1 cellular context compared by ENCODE assay signal in the genomic region with DNA sequence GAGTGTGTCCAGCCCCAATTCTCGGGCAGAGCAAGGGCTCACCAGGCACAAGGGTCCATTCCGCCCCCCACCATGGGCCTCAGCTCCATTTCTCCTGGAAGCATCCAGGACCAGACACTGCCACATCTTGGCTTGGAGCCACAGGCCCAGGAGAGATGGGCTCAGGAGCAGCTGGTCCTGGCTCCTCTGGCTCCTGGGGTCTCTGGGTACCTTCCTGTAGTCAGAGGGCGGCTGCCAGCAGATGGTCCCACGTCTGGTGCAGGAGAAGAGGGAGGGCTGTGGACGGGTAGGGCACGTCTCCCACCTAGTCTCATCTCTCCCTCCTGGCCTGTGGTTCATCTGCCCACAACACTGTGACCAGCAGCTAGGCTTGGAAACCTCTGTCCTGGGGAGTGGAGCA.
TF ChIP-seq lines count a peak whose summit lies in the region.

No MANE protein-coding gene starts in this region.

TF ChIP-seq in SK-N-SH treated with all-trans-retinoic acid at 6 μM for 48 hours, 23 proteins besides CTCF, POLR2A, EP300 and RAD21 (continued from another document):
- TF ChIP-seq, protein P1, sequence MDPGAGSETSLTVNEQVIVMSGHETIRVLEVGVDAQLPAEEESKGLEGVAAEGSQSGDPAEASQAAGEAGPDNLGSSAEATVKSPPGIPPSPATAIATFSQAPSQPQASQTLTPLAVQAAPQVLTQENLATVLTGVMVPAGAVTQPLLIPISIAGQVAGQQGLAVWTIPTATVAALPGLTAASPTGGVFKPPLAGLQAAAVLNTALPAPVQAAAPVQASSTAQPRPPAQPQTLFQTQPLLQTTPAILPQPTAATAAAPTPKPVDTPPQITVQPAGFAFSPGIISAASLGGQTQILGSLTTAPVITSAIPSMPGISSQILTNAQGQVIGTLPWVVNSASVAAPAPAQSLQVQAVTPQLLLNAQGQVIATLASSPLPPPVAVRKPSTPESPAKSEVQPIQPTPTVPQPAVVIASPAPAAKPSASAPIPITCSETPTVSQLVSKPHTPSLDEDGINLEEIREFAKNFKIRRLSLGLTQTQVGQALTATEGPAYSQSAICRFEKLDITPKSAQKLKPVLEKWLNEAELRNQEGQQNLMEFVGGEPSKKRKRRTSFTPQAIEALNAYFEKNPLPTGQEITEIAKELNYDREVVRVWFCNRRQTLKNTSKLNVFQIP (CRISPR knock-in tag; IDR thresholded peaks at IDR 0.05; ENCODE audit: borderline replicate concordance, low read depth), result no peak
- no peak for TF ChIP-seq TCF4 (CRISPR knock-in tag; IDR thresholded peaks at IDR 0.05; ENCODE audit: borderline replicate concordance)
- no peak for TF ChIP-seq CSDC2 (CRISPR knock-in tag; IDR thresholded peaks at IDR 0.05)
- TF ChIP-seq, protein P2, sequence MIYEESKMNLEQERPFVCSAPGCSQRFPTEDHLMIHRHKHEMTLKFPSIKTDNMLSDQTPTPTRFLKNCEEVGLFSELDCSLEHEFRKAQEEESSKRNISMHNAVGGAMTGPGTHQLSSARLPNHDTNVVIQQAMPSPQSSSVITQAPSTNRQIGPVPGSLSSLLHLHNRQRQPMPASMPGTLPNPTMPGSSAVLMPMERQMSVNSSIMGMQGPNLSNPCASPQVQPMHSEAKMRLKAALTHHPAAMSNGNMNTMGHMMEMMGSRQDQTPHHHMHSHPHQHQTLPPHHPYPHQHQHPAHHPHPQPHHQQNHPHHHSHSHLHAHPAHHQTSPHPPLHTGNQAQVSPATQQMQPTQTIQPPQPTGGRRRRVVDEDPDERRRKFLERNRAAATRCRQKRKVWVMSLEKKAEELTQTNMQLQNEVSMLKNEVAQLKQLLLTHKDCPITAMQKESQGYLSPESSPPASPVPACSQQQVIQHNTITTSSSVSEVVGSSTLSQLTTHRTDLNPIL (CRISPR knock-in tag; IDR thresholded peaks at IDR 0.05; ENCODE audit: low read depth), result no peak
- no peak for TF ChIP-seq ZC3H10 (CRISPR knock-in tag; IDR thresholded peaks at IDR 0.05)
- TF ChIP-seq ZNF8 (CRISPR knock-in tag; IDR thresholded peaks at IDR 0.05), result no peak
- TF ChIP-seq ZNF565 (CRISPR knock-in tag; conservative IDR thresholded peaks at IDR 0.05; ENCODE audit: low read depth), result no peak
